In genomic region chr18:46062781-46063180, GRCh38 we compare ENCODE assay signal across 1 cellular context.
TF ChIP-seq lines count a peak whose summit lies in the region.

No MANE protein-coding gene starts in this region.

TF ChIP-seq in K562, 482 proteins besides CTCF, POLR2A, EP300 and RAD21:
- TF ChIP-seq CEBPB (tag; IDR thresholded peaks at IDR 0.05) (0 out of 2 replicates have a peak, but pooled peaks have one; percentile 7), FOXO4 (CRISPR knock-in tag; IDR thresholded peaks at IDR 0.05) (no peak), DPF2 (IDR thresholded peaks at IDR 0.05) (0 out of 2 replicates have a peak, but pooled peaks have one; percentile 16), EHMT2 (IDR thresholded peaks at IDR 0.05) (no peak), LEF1 (IDR thresholded peaks at IDR 0.05) (no peak), MAX (CRISPR knock-in tag; IDR thresholded peaks at IDR 0.05) (0 out of 2 replicates have a peak, but pooled peaks have one; percentile 16), SMC3 (conservative IDR thresholded peaks at IDR 0.05; ENCODE audit: insufficient read depth, low read depth, low read length) (no peak), HNRNPUL1 (IDR thresholded peaks at IDR 0.05; ENCODE audit: low read length) (no peak), SIN3A (IDR thresholded peaks at IDR 0.05; ENCODE audit: borderline replicate concordance in 2 of 2, control insufficient read depth in 1 of 2, low read depth in 2 of 2, low read length in 2 of 2) (no peak), CEBPG (CRISPR knock-in tag; IDR thresholded peaks at IDR 0.05) (peak; percentile 20; the same call in 1 of the 2 replicates), CEBPG (tag; conservative IDR thresholded peaks at IDR 0.05 in 1 of 2, IDR thresholded peaks at IDR 0.05 in 1 of 2) (no peak), HDAC1 (IDR thresholded peaks at IDR 0.05) (0 out of 4 replicates have a peak, but pooled peaks of 1 of the 2 experiments have one; percentile 18), TCF3 (CRISPR knock-in tag; IDR thresholded peaks at IDR 0.05) (peak; percentile 25; the same call in 1 of the 2 replicates), NFE2 (IDR thresholded peaks at IDR 0.05; ENCODE audit: low read depth) (peak; percentile 27; the same call in 1 of the 2 replicates), CBFA2T3 (IDR thresholded peaks at IDR 0.05) (peak; percentile 25), ARID1B (IDR thresholded peaks at IDR 0.05) (0 out of 2 replicates have a peak, but pooled peaks have one; percentile 20)
- TF ChIP-seq, protein P1, sequence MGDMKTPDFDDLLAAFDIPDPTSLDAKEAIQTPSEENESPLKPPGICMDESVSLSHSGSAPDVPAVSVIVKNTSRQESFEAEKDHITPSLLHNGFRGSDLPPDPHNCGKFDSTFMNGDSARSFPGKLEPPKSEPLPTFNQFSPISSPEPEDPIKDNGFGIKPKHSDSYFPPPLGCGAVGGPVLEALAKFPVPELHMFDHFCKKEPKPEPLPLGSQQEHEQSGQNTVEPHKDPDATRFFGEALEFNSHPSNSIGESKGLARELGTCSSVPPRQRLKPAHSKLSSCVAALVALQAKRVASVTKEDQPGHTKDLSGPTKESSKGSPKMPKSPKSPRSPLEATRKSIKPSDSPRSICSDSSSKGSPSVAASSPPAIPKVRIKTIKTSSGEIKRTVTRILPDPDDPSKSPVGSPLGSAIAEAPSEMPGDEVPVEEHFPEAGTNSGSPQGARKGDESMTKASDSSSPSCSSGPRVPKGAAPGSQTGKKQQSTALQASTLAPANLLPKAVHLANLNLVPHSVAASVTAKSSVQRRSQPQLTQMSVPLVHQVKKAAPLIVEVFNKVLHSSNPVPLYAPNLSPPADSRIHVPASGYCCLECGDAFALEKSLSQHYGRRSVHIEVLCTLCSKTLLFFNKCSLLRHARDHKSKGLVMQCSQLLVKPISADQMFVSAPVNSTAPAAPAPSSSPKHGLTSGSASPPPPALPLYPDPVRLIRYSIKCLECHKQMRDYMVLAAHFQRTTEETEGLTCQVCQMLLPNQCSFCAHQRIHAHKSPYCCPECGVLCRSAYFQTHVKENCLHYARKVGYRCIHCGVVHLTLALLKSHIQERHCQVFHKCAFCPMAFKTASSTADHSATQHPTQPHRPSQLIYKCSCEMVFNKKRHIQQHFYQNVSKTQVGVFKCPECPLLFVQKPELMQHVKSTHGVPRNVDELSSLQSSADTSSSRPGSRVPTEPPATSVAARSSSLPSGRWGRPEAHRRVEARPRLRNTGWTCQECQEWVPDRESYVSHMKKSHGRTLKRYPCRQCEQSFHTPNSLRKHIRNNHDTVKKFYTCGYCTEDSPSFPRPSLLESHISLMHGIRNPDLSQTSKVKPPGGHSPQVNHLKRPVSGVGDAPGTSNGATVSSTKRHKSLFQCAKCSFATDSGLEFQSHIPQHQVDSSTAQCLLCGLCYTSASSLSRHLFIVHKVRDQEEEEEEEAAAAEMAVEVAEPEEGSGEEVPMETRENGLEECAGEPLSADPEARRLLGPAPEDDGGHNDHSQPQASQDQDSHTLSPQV (IDR thresholded peaks at IDR 0.05) = 0 out of 2 replicates have a peak, but pooled peaks have one; percentile 50
- TF ChIP-seq, protein P2, sequence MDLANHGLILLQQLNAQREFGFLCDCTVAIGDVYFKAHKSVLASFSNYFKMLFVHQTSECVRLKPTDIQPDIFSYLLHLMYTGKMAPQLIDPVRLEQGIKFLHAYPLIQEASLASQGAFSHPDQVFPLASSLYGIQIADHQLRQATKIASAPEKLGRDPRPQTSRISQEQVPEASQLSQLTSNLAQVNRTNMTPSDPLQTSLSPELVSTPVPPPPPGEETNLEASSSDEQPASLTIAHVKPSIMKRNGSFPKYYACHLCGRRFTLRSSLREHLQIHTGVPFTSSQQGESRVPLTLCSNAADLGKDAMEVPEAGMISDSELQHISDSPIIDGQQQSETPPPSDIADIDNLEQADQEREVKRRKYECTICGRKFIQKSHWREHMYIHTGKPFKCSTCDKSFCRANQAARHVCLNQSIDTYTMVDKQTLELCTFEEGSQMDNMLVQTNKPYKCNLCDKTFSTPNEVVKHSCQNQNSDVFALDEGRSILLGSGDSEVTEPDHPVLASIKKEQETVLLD (IDR thresholded peaks at IDR 0.05) = no peak
TF ChIP-seq in K562: peak in this region for 10.
